Comparison of ENCODE assay signal across 9 cellular contexts in genomic region chr15:40379853-40380252, GRCh38. TPM values are rescaled to one million over a fixed set of nuclear protein-coding genes. Genes with fewer than 3 reads are reported as not detected.
DNase-seq lines count a peak whose midpoint lies in the region; ATAC-seq and TF ChIP-seq lines count a peak whose summit lies in the region.
"Had no signal": no experiment of that assay in that cellular context is flagged by ENCODE, and none has a peak within 500 bp of the region (broad histone marks: within the 10 kb centered on the region; RNA-seq: fewer than 3 reads in every experiment).

No MANE protein-coding gene starts in this region.

- POLR2A ChIA-PET in RWPE1 (lab: Yijun Ruan, JAX; ENCODE audit: low non-redundant PET), result no interaction called here

- peaks cover 21% of the 10 kb centered on the region for H3K79me2 ChIP-seq in GM23248 (ENCODE audit: insufficient read depth)

- H3K4me1 ChIP-seq in GM23248 (ENCODE audit: insufficient read depth) (peaks cover 28% of the 10 kb centered on the region), gastrocnemius medialis (peaks cover 11 to 20% of the 10 kb centered on the region in 2 donors), colonic mucosa (peaks cover 8% of the 10 kb centered on the region)

- no peak overlapping the region for H3K4me3 ChIP-seq in GM23248
- no peak overlapping the region for H3K4me3 ChIP-seq in fibroblast of the aortic adventitia (ENCODE audit: low read depth, low read length)
- no peak overlapping the region for H3K4me3 ChIP-seq in gastrocnemius medialis
- H3K4me3 ChIP-seq in colonic mucosa, result no peak overlapping the region

- TF ChIP-seq CTCF in RWPE1 (conservative IDR thresholded peaks at IDR 0.05; ENCODE audit: low read depth), result no peak
- TF ChIP-seq CTCF in fibroblast of the aortic adventitia (IDR thresholded peaks at IDR 0.05; ENCODE audit: insufficient read depth, low read length), result no peak
- TF ChIP-seq CTCF in gastrocnemius medialis (IDR thresholded peaks at IDR 0.05 in 4 of 5, conservative IDR thresholded peaks at IDR 0.05 in 1 of 5), result no peak
- TF ChIP-seq CTCF in mesothelial cell of epicardium (IDR thresholded peaks at IDR 0.05; ENCODE audit: unreplicated experiment), result no peak
- no peak for TF ChIP-seq CTCF in colonic mucosa (IDR thresholded peaks at IDR 0.05)

- H3K27ac ChIP-seq in GM23248 (peak overlapping the region; percentile 71), RWPE1 (peak overlapping the region; percentile 91), gastrocnemius medialis (peak overlapping the region; percentile 68 to 82 (median 75)), colonic mucosa (no peak overlapping the region)

- no peaks in the 10 kb centered on the region for H3K27me3 Mint-ChIP-seq in mesothelial cell of epicardium (ENCODE audit: low read depth)

- H3K4me2 ChIP-seq in GM23248 (ENCODE audit: unreplicated experiment), result peak overlapping the region; percentile 69

- H3K27me3 ChIP-seq in GM23248 (replicated peaks; ENCODE audit: insufficient read depth) (no peaks in the 10 kb centered on the region), gastrocnemius medialis (no peaks in the 10 kb centered on the region), colonic mucosa (no peaks in the 10 kb centered on the region)

- no peaks in the 10 kb centered on the region for H3K9me3 Mint-ChIP-seq in mesothelial cell of epicardium

- ATAC-seq in gastrocnemius medialis (peak; percentile 96 to 98), GM21737 (IDR thresholded peaks at IDR 0.05; ENCODE audit: unreplicated experiment) (no peak), GM18868 (IDR thresholded peaks at IDR 0.05; ENCODE audit: unreplicated experiment) (no peak)

- in situ Hi-C loops in GM23248 (cut with MboI), result no loop called here
- in situ Hi-C loops in gastrocnemius medialis (cut with MboI; ENCODE audit: low sequenced_read_pairs in 4 of 4), result no loop called here

- H2AFZ ChIP-seq in GM23248, result peak overlapping the region; percentile 49

- H4K20me1 ChIP-seq in GM23248 (ENCODE audit: insufficient read depth), result no peaks in the 10 kb centered on the region

- no peak overlapping the region for H3K4me3 Mint-ChIP-seq in mesothelial cell of epicardium

- peaks cover 18% of the 10 kb centered on the region for H3K4me1 Mint-ChIP-seq in mesothelial cell of epicardium

- H3K9ac ChIP-seq in GM23248 (no peak overlapping the region), colonic mucosa (ENCODE audit: low read depth in 2 of 2, low read length in 2 of 2) (no peak overlapping the region)

- intact Hi-C loops in gastrocnemius medialis (cut with DNase I; ENCODE audit: low total_unique reads) (loop anchor here (1.0 to 5.0 kb wide), 3 partner anchors 25 to 1928 kb away; partner anchors contain the start of genes CCDC9B, FAM98B and IVD), colonic mucosa (cut with DNase I) (no loop called here)

- H3K36me3 Mint-ChIP-seq in mesothelial cell of epicardium, result no peaks in the 10 kb centered on the region

- CTCF ChIA-PET in RWPE1 (lab: Yijun Ruan, JAX), result interaction anchor here (0.6 to 0.9 kb wide), 3 partner anchors 42 to 70 kb away, joined by 3 read pairs; no protein-coding TSS in a partner anchor

- peak; percentile 98 for DNase-seq in GM23248
- peak; percentile 95 for DNase-seq in RWPE1 (ENCODE audit: low spot score)
- DNase-seq in fibroblast of the aortic adventitia (ENCODE audit: low read depth), result peak; percentile 99
- peak; percentile 88 to 96 for DNase-seq in gastrocnemius medialis
- no peak for DNase-seq in mesothelial cell of epicardium (ENCODE audit: low spot score in 2 of 2, unreplicated experiment in 2 of 2)
- DNase-seq in colonic mucosa, result no peak

- H3K9me2 ChIP-seq in GM23248 (ENCODE audit: insufficient read depth), result no peaks in the 10 kb centered on the region

- H3K36me3 ChIP-seq in GM23248 (ENCODE audit: low read depth), result no peaks in the 10 kb centered on the region
- no peaks in the 10 kb centered on the region for H3K36me3 ChIP-seq in gastrocnemius medialis
- no peaks in the 10 kb centered on the region for H3K36me3 ChIP-seq in colonic mucosa

- no peak for TF ChIP-seq POLR2A in gastrocnemius medialis (IDR thresholded peaks at IDR 0.05)

- H3K27ac Mint-ChIP-seq in mesothelial cell of epicardium, result no peak overlapping the region

- H3F3A ChIP-seq in GM23248 (ENCODE audit: insufficient read depth), result peaks cover 10% of the 10 kb centered on the region

- WGBS in GM23248 (ENCODE audit: low coverage in 1 of 2, low lambda C conversion rate in 2 of 2, missing lambda C conversion rate in 2 of 2), 2 experiments, result 2 to 4% methylated on average over 4 of the region's 4 CpGs

- H3K9me3 ChIP-seq in GM23248 (ENCODE audit: low read depth), result no peaks in the 10 kb centered on the region
- H3K9me3 ChIP-seq in gastrocnemius medialis, result no peaks in the 10 kb centered on the region
- no peaks in the 10 kb centered on the region for H3K9me3 ChIP-seq in colonic mucosa

RNA-seq across cellular contexts. Expression of gene KNSTRN, which starts 2.7 kb away (rescaled TPM):
- 31.1 and 35.8 TPM in 2 replicates for total RNA-seq in GM23248 (2014; rRNA removed; shearing (Covaris generic))
- 37.7 and 37.8 TPM in 2 replicates for polyA plus RNA-seq in GM23248 (2016; fragmentation: Nextera tagmentation; extraction: Ambion mirVana)
- total RNA-seq in fibroblast of the aortic adventitia (ENCODE audit: low replicate concordance) (24.5 and 44.1 TPM in 2 replicates), gastrocnemius medialis (10 to 100 TPM; 10.8 to 30.9 (median 22.1) TPM), mesothelial cell of epicardium (29.9 to 34.6 TPM (median 31.1 TPM) in 3 replicates), colonic mucosa (10 to 100 TPM; 12.2 to 51.2 TPM)

RNA-seq across cellular contexts. Expression of gene DISP2, which starts 21.8 kb away (rescaled TPM):
- 0.11 and 0.13 TPM in 2 replicates for total RNA-seq in GM23248 (2014; rRNA removed; shearing (Covaris generic))
- 0.13 and 0.51 TPM in 2 replicates for polyA plus RNA-seq in GM23248 (2016; fragmentation: Nextera tagmentation; extraction: Ambion mirVana)
- total RNA-seq in fibroblast of the aortic adventitia (ENCODE audit: low replicate concordance) (0.08 and 0.36 TPM in 2 replicates), gastrocnemius medialis (under 1 TPM; 0.02 to 0.12 (median 0.06) TPM), mesothelial cell of epicardium (0.57 to 0.76 TPM (median 0.64 TPM) in 3 replicates), colonic mucosa (10 to 100 TPM; 12.6 to 16.3 TPM)

RNA-seq across cellular contexts. Expression of gene IVD, which starts 25.7 kb away (rescaled TPM):
- total RNA-seq in GM23248 (2014; rRNA removed; shearing (Covaris generic)), result 24.4 and 28.2 TPM in 2 replicates
- polyA plus RNA-seq in GM23248 (2016; fragmentation: Nextera tagmentation; extraction: Ambion mirVana), result 49.6 and 50.1 TPM in 2 replicates
- 21.9 and 33.6 TPM in 2 replicates for total RNA-seq in fibroblast of the aortic adventitia (ENCODE audit: low replicate concordance)
- 10 to 100 TPM; 27.4 to 34.1 (median 29.1) TPM for total RNA-seq in gastrocnemius medialis
- total RNA-seq in mesothelial cell of epicardium, result 101 to 117 TPM (median 104 TPM) in 3 replicates
- total RNA-seq in colonic mucosa, result 10 to 100 TPM; 74.1 to 86.1 TPM

RNA-seq across cellular contexts. Expression of gene PHGR1, which starts 29.0 kb away (rescaled TPM):
- not detected in 2 replicates for total RNA-seq in GM23248 (2014; rRNA removed; shearing (Covaris generic))
- not detected in 2 replicates for polyA plus RNA-seq in GM23248 (2016; fragmentation: Nextera tagmentation; extraction: Ambion mirVana)
- total RNA-seq in fibroblast of the aortic adventitia (ENCODE audit: low replicate concordance), result not detected in 2 replicates
- 10 to 100 TPM in 1 of 4 donors, not detected in 3; 12.1 TPM for total RNA-seq in gastrocnemius medialis
- total RNA-seq in mesothelial cell of epicardium, result 0.93 TPM in 1 of 3 replicates, not detected in the others
- 1,000 to 10,000 TPM; 1,442 to 2,028 TPM for total RNA-seq in colonic mucosa
- polyA plus RNA-seq: neural cell had no signal

RNA-seq across cellular contexts. Expression of gene CCDC9B, which starts 39.1 kb away (rescaled TPM):
- 16.9 and 19.6 TPM in 2 replicates for total RNA-seq in GM23248 (2014; rRNA removed; shearing (Covaris generic))
- 28.8 and 33.1 TPM in 2 replicates for polyA plus RNA-seq in GM23248 (2016; fragmentation: Nextera tagmentation; extraction: Ambion mirVana)
- total RNA-seq in fibroblast of the aortic adventitia (ENCODE audit: low replicate concordance) (6.7 and 16.2 TPM in 2 replicates), gastrocnemius medialis (10 to 100 TPM; 14.4 to 55.1 (median 20.5) TPM), mesothelial cell of epicardium (23.4 to 26.9 TPM (median 26.1 TPM) in 3 replicates), colonic mucosa (10 to 100 TPM; 13.1 to 28.7 TPM)
- polyA plus RNA-seq: neural cell had no signal

Comparison
In these comparisons a context has a peak if more than half of its experiments do, and no peak if none do; other contexts are left out.
1. DNase-seq: peak in GM23248 (single experiment), RWPE1 (single experiment), fibroblast of the aortic adventitia (single experiment) and gastrocnemius medialis (2 of 2); none in mesothelial cell of epicardium (0 of 2) and colonic mucosa (single experiment).
2. ATAC-seq: peak in gastrocnemius medialis (2 of 2); none in GM21737 (single experiment) and GM18868 (single experiment).